8 cellular contexts compared by ENCODE assay signal in genomic region chr4:77240469-77241066, GRCh38.
A peak's percentile ranks its signal among the peaks of the same experiment; 100 is the strongest.
DNase-seq lines count a peak whose midpoint lies in the region; ATAC-seq and TF ChIP-seq lines count a peak whose summit lies in the region.

No MANE protein-coding gene starts in this region.

- H3K4me3 ChIP-seq in GM12864 (ENCODE audit: low read depth, low read length) = no peak overlapping the region

- CTCF ChIA-PET in HEK293T (lab: Yijun Ruan, JAX) = interaction anchor here (0.6 to 2.9 kb wide), 9 partner anchors 54 to 1373 kb away, joined by 3 to 12 read pairs (median 4); no protein-coding TSS in a partner anchor

- H3K9me3 Mint-ChIP-seq in brain = peaks cover 0 to 3% (median 0%) of the 10 kb centered on the region in 5 experiments

- DNase-seq in GM12864 (ENCODE audit: low read depth) = peak; percentile 22
- peak; percentile 86 for DNase-seq in HEK293T (ENCODE audit: extremely low spot score)
- peak; percentile 40 to 77 (median 74) for DNase-seq in NCI-H1417 (lab: John Stamatoyannopoulos, UW)
- DNase-seq in UCSD-AML1 (lab: John Stamatoyannopoulos, UW; ENCODE audit: unreplicated experiment) = peak; percentile 73
- peak; percentile 54 for DNase-seq in iris pigment epithelial cell (ENCODE audit: low read depth)
- peak; percentile 18 for DNase-seq in stimulated activated CD4-positive, alpha-beta T cell treated with anti-CD3 and anti-CD28 coated beads, Interleukin-2, amount 100 ng/mL, for 4 hours (ENCODE audit: low read depth)

- H3K4me3 Mint-ChIP-seq in brain = no peak overlapping the region

- POLR2A ChIA-PET in HEK293T (lab: Yijun Ruan, JAX) = no interaction called here

- H3K36me3 Mint-ChIP-seq in brain = no peaks in the 10 kb centered on the region

- no peak overlapping the region for H3K27ac Mint-ChIP-seq in brain

- ATAC-seq in HG03025 (IDR thresholded peaks at IDR 0.05; ENCODE audit: low FRiP score, unreplicated experiment) = no peak

- TF ChIP-seq CTCF in GM12864 (IDR thresholded peaks at IDR 0.05; ENCODE audit: low read depth, low read length, missing control alignments) (peak; percentile 89), brain (conservative IDR thresholded peaks at IDR 0.05) (peak; percentile 75 to 81)

- H3K4me1 Mint-ChIP-seq in brain = no peaks in the 10 kb centered on the region

- peaks cover 12% of the 10 kb centered on the region for H3K27me3 Mint-ChIP-seq in brain

TF ChIP-seq in HEK293T, 16 proteins besides CTCF, POLR2A, EP300 and RAD21:
- TF ChIP-seq TARDBP (IDR thresholded peaks at IDR 0.05) (no peak), NFRKB (IDR thresholded peaks at IDR 0.05) (no peak), BHLHE40 (IDR thresholded peaks at IDR 0.05; ENCODE audit: borderline replicate concordance) (no peak), LEF1 (IDR thresholded peaks at IDR 0.05; ENCODE audit: borderline replicate concordance) (no peak), SP1 (IDR thresholded peaks at IDR 0.05) (no peak), CTBP1 (IDR thresholded peaks at IDR 0.05; ENCODE audit: borderline replicate concordance) (no peak), HDGF (IDR thresholded peaks at IDR 0.05; ENCODE audit: borderline replicate concordance) (no peak), L3MBTL2 (conservative IDR thresholded peaks at IDR 0.05) (no peak), PKNOX1 (IDR thresholded peaks at IDR 0.05) (no peak), FOXM1 (IDR thresholded peaks at IDR 0.05; ENCODE audit: borderline replicate concordance) (no peak), SUZ12 (IDR thresholded peaks at IDR 0.05) (no peak)

Comparison
In these comparisons a context has a peak if more than half of its experiments do, and no peak if none do; other contexts are left out.
1. DNase-seq: peak in every context shown above with its lines; median percentile 86 in HEK293T; 74 in NCI-H1417; 73 in UCSD-AML1; 54 in iris pigment epithelial cell; 22 in GM12864; 18 in stimulated activated CD4-positive, alpha-beta T cell treated with anti-CD3 and anti-CD28 coated beads, Interleukin-2, amount 100 ng/mL, for 4 hours.